In the genomic region with DNA sequence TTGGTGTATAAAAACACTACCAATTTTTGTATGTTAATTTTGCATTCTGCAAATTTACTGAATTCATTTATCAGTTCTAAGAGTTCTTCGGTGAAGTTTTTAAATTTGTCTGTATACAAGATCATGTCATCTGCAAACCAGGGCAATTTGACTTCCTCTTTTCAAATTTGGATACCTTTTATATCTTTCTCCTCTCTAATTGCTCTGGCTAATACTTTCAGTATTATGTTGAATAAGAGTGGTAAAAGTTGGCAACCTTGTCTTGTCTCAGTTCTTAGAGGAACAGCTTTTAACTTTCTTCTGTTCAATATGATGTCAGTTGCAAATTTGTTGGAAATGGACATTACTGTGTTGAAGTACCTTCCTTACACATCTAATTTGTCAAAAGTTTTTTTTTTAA, we compare ENCODE assay signal across 7 cellular contexts.
ATAC-seq lines count a peak whose summit lies in the region.

No MANE protein-coding gene starts in this region.

- ATAC-seq in GM18499 (IDR thresholded peaks at IDR 0.05; ENCODE audit: insufficient read depth, unreplicated experiment) (peak; percentile 43), GM18861 (IDR thresholded peaks at IDR 0.05; ENCODE audit: unreplicated experiment) (peak; percentile 63), GM19324 (IDR thresholded peaks at IDR 0.05; ENCODE audit: low FRiP score, unreplicated experiment) (peak; percentile 35), GM21529 (IDR thresholded peaks at IDR 0.05; ENCODE audit: unreplicated experiment) (peak; percentile 65), HG02678 (IDR thresholded peaks at IDR 0.05; ENCODE audit: unreplicated experiment) (peak; percentile 50), HG03159 (IDR thresholded peaks at IDR 0.05; ENCODE audit: unreplicated experiment) (peak; percentile 69), HG03575 (IDR thresholded peaks at IDR 0.05; ENCODE audit: extremely low read depth, insufficient number of reproducible peaks, low FRiP score, unreplicated experiment) (peak; percentile 43)

Comparison
In these comparisons a context has a peak if more than half of its experiments do, and no peak if none do; other contexts are left out.
1. Peak in every context shown above with its lines: ATAC-seq.